18 cellular contexts compared by ENCODE assay signal in the genomic region with DNA sequence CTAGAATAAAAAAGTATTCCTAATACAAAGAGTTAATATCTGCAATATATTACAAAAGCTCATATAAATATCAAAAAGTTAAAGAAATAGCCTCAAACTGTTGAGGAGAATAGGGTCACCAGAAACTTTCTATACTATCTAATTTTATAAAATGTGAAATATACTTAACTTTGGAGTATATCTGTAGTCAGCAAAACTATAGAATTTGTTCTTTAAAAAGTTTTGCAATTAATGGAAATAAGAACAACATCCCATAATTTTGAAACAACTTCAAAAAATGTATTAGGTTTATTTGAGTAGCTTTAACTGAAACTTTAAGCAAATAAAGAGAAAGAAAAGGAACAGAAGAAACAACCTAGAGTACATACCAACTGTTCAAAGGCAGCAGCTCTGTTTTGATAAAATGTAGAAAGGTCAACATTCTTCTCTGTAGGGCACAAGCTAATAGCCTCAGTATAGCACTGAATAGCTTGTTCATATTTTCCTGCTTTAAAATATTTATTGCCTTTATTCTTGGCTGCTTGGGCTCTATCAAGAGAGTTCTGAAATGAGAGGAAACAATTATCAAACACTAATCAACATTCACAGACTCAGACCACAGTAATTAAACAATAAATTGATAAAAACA. TPM values are rescaled to one million over a fixed set of nuclear protein-coding genes. Genes with fewer than 3 reads are reported as not detected.
DNase-seq lines count a peak whose midpoint lies in the region; ATAC-seq, FAIRE-seq and TF ChIP-seq lines count a peak whose summit lies in the region.
"Had no signal": no experiment of that assay in that cellular context is flagged by ENCODE, and none has a peak within 500 bp of the region (broad histone marks: within the 10 kb centered on the region; RNA-seq: fewer than 3 reads in every experiment).

No MANE protein-coding gene starts in this region.

- peaks cover 48% of the 10 kb centered on the region for H3K36me3 ChIP-seq in cardiac muscle cell
- H3K36me3 ChIP-seq in endothelial cell of umbilical vein (ENCODE audit: control insufficient read depth in 2 of 2, extremely low read depth in 1 of 2, insufficient read depth in 2 of 2, low read length in 2 of 2), result peaks cover 0 to 11% of the 10 kb centered on the region in 2 experiments
- peaks cover 6 to 24% (median 16%) of the 10 kb centered on the region in 4 donors for H3K36me3 ChIP-seq in liver (ENCODE audit: control insufficient read depth in 4 of 4, insufficient read depth in 3 of 4, low read depth in 1 of 4, low read length in 3 of 4)

- no peak overlapping the region for H2AFZ ChIP-seq in endothelial cell of umbilical vein (ENCODE audit: low read depth, low read length)

- peaks cover 3% of the 10 kb centered on the region for H4K20me1 ChIP-seq in endothelial cell of umbilical vein (replicated peaks; ENCODE audit: control insufficient read depth, extremely low read depth, insufficient read depth, low read length)

- intact Hi-C loops in left cardiac atrium (cut with DNase I) (no loop called here), endothelial cell of umbilical vein (cut with micrococcal nuclease) (no loop called here)

- H3K27ac ChIP-seq in cardiac muscle cell (peak overlapping the region; percentile 71), endothelial cell of umbilical vein (ENCODE audit: insufficient read depth, low read depth, low read length) (peak overlapping the region; percentile 52), liver (ENCODE audit: low read depth in 1 of 2, low read length in 2 of 2) (no peak overlapping the region)
- H3K27ac ChIP-seq: Peyer's patch, psoas muscle had no signal

- FAIRE-seq in endothelial cell of umbilical vein (lab: Jason Lieb, UNC), result peak; percentile 33
- FAIRE-seq in GM19239 (lab: Jason Lieb, UNC), result no peak
- FAIRE-seq: urothelium cell line had no signal

- peaks cover 18% of the 10 kb centered on the region for H3K36me3 Mint-ChIP-seq in endothelial cell (ENCODE audit: low read depth, unreplicated experiment)

- POLR2A ChIA-PET in endothelial cell of umbilical vein (lab: Charles Lee), result interaction anchor here (1.3 kb wide), 1 partner anchor 14 kb away, joined by 9 read pairs; a partner anchor contains a TSS

- TF ChIP-seq POLR2A in endothelial cell of umbilical vein (IDR thresholded peaks at IDR 0.05; ENCODE audit: low read depth, low read length), result no peak

- H3K27ac Mint-ChIP-seq in endothelial cell (ENCODE audit: unreplicated experiment), result no peak overlapping the region

- no peaks in the 10 kb centered on the region for H3K9me1 ChIP-seq in endothelial cell of umbilical vein (replicated peaks; ENCODE audit: control insufficient read depth, extremely low read depth, insufficient read depth, low read length)

- H3K27me3 Mint-ChIP-seq in endothelial cell (ENCODE audit: unreplicated experiment), result peaks cover 1% of the 10 kb centered on the region
- H3K27me3 Mint-ChIP-seq: brain; CD4-positive, alpha-beta memory T cell; stimulated activated naive CD8-positive, alpha-beta T cell treated with anti-CD3 and anti-CD28 coated beads, Interleukin-15, amount 100 ng/mL, for 72 hours had no signal

- ATAC-seq in left cardiac atrium, result no peak
- ATAC-seq: psoas muscle; stimulated activated naive CD8-positive, alpha-beta T cell treated with anti-CD3 and anti-CD28 coated beads, Interleukin-15, amount 100 ng/mL, for 72 hours had no signal

- no peak overlapping the region for H3K9ac ChIP-seq in endothelial cell of umbilical vein (replicated peaks; ENCODE audit: extremely low read depth, insufficient read depth, low read length)
- H3K9ac ChIP-seq in liver (ENCODE audit: low read depth in 1 of 2, low read length in 2 of 2), result no peak overlapping the region

- H3K79me2 ChIP-seq in endothelial cell of umbilical vein (ENCODE audit: control insufficient read depth, insufficient read depth, low read length), result peaks cover 49% of the 10 kb centered on the region

- no peak overlapping the region for H3K4me2 ChIP-seq in endothelial cell of umbilical vein (ENCODE audit: insufficient read depth, low read length)

- H3K27me3 ChIP-seq in cardiac muscle cell (no peaks in the 10 kb centered on the region), endothelial cell of umbilical vein (ENCODE audit: control insufficient read depth in 2 of 2, insufficient read depth in 2 of 2, low read length in 2 of 2) (no peaks in the 10 kb centered on the region), liver (ENCODE audit: control insufficient read depth in 4 of 4, insufficient read depth in 4 of 4, low read length in 3 of 4) (no peaks in the 10 kb centered on the region)
- H3K27me3 ChIP-seq: Peyer's patch had no signal

- no TSS peak for BruUV-seq in endothelial cell of umbilical vein (replicated peaks; lab: Mats Ljungman, UMichigan)

- H3K4me3 Mint-ChIP-seq in endothelial cell (ENCODE audit: unreplicated experiment), result no peak overlapping the region
- H3K4me3 Mint-ChIP-seq: brain; CD4-positive, alpha-beta memory T cell; stimulated activated naive CD8-positive, alpha-beta T cell treated with anti-CD3 and anti-CD28 coated beads, Interleukin-15, amount 100 ng/mL, for 72 hours had no signal

- TF ChIP-seq CTCF in cardiac muscle cell (IDR thresholded peaks at IDR 0.05; ENCODE audit: low read depth, low read length) (no peak), endothelial cell of umbilical vein (IDR thresholded peaks at IDR 0.05; ENCODE audit: extremely low read depth in 1 of 2, insufficient read depth in 1 of 2, low read depth in 1 of 2, low read length in 2 of 2) (no peak), liver (IDR thresholded peaks at IDR 0.05; ENCODE audit: low read depth, low read length, missing input control) (no peak), endothelial cell (IDR thresholded peaks at IDR 0.05; ENCODE audit: unreplicated experiment) (no peak)

- no peaks in the 10 kb centered on the region for H3K9me3 Mint-ChIP-seq in endothelial cell (ENCODE audit: unreplicated experiment)
- H3K9me3 Mint-ChIP-seq: stimulated activated naive CD8-positive, alpha-beta T cell treated with anti-CD3 and anti-CD28 coated beads, Interleukin-15, amount 100 ng/mL, for 72 hours had no signal

- no peaks in the 10 kb centered on the region for H3K9me3 ChIP-seq in cardiac muscle cell (ENCODE audit: low read depth)
- H3K9me3 ChIP-seq in endothelial cell of umbilical vein (replicated peaks; ENCODE audit: control insufficient read depth, insufficient read depth, low read length), result no peaks in the 10 kb centered on the region
- no peaks in the 10 kb centered on the region for H3K9me3 ChIP-seq in liver (ENCODE audit: control insufficient read depth in 4 of 4, low read length in 3 of 4)
- H3K9me3 ChIP-seq: Peyer's patch had no signal

- no peak for TF ChIP-seq RAD21 in liver (IDR thresholded peaks at IDR 0.05)

- DNase-seq in cardiac muscle cell (ENCODE audit: low read depth in 1 of 2, low spot score in 1 of 2), result no peak
- DNase-seq in left cardiac atrium, result no peak
- peak; percentile 36 for DNase-seq in endothelial cell of umbilical vein (ENCODE audit: low read depth, low spot score)
- no peak for DNase-seq in activated CD4-positive, alpha-beta T cell treated with anti-CD3 and anti-CD28 coated beads for 48 hours
- no peak for DNase-seq in GM19239 (ENCODE audit: insufficient read length, low spot score)
- DNase-seq in endothelial cell (ENCODE audit: low spot score), result no peak
- DNase-seq in stimulated activated naive CD4-positive, alpha-beta T cell (lab: John Stamatoyannopoulos, UW), result no peak
- DNase-seq: activated gamma-delta T cell; CD4-positive, alpha-beta memory T cell; Karpas-422; NCI-H1105 treated with DMSO at 0.1 percent for 48 hours; NCI-H82; Peyer's patch; psoas muscle; stimulated activated naive CD8-positive, alpha-beta T cell treated with anti-CD3 and anti-CD28 coated beads, Interleukin-15, amount 100 ng/mL, for 72 hours had no signal

- H3K4me1 ChIP-seq in cardiac muscle cell (ENCODE audit: low read depth) (peaks cover 7% of the 10 kb centered on the region), endothelial cell of umbilical vein (ENCODE audit: control insufficient read depth, extremely low read depth, insufficient read depth, low read length) (peaks cover 21% of the 10 kb centered on the region), liver (ENCODE audit: control insufficient read depth in 4 of 4, insufficient read depth in 4 of 4, low read length in 3 of 4) (peaks cover 5 to 22% (median 11%) of the 10 kb centered on the region in 4 donors)

- CTCF ChIA-PET in endothelial cell of umbilical vein (lab: Charles Lee), result interaction anchor here (0.7 to 2.4 kb wide), 5 partner anchors 9 to 203 kb away, joined by 4 to 7 read pairs (median 5); a partner anchor contains a TSS

- H3K4me3 ChIP-seq in cardiac muscle cell, result no peak overlapping the region
- no peak overlapping the region for H3K4me3 ChIP-seq in endothelial cell of umbilical vein (replicated peaks in 1 of 3; ENCODE audit: insufficient read depth in 1 of 3, low read depth in 1 of 3, low read length in 3 of 3)
- H3K4me3 ChIP-seq in liver (ENCODE audit: low read depth in 1 of 3, low read length in 3 of 3), result no peak overlapping the region
- H3K4me3 ChIP-seq: Peyer's patch, psoas muscle had no signal

- dilution Hi-C loops in endothelial cell of umbilical vein (cut with MboI; ENCODE audit: extremely low pct_ligation_motif_present, low sequenced_read_pairs), result no loop called here

- no peaks in the 10 kb centered on the region for H3K4me1 Mint-ChIP-seq in endothelial cell (ENCODE audit: unreplicated experiment)

RNA-seq across cellular contexts. Expression of a gene that starts 14.3 kb away (rescaled TPM):
- total RNA-seq in cardiac muscle cell (43.5 and 46.5 TPM in 2 replicates), left cardiac atrium (10 to 100 TPM; 50.0 to 53.4 TPM), endothelial cell of umbilical vein (28.3 and 32.3 TPM in 2 replicates), liver (10 to 100 TPM; 39.5 to 55.8 TPM), endothelial cell (ENCODE audit: unreplicated experiment) (29.1 TPM)
- polyA plus RNA-seq in cardiac muscle cell (34.3 and 45.1 TPM in 2 replicates), endothelial cell of umbilical vein (6.2 and 7.6 TPM in 2 replicates), liver (10 to 100 TPM; 16.7 to 25.7 TPM)
- 13.6 TPM in 2 replicates for polyA plus RNA-seq in endothelial cell of umbilical vein (2011; cell fraction: cytosol; rRNA removed)
- 10.2 and 11.3 TPM in 2 replicates for polyA plus RNA-seq in endothelial cell of umbilical vein (2011; cell fraction: nucleus; rRNA removed)
- polyA plus RNA-seq in endothelial cell of umbilical vein (2012), result 19.6 and 29.2 TPM in 2 replicates
- 12.7 and 13.0 TPM in 2 replicates for polyA minus RNA-seq in endothelial cell of umbilical vein
- 35.3 TPM for polyA minus RNA-seq in endothelial cell of umbilical vein (2011; cell fraction: cytosol; rRNA and poly(A)+ RNA removed)
- polyA minus RNA-seq in endothelial cell of umbilical vein (2011; cell fraction: nucleus; rRNA and poly(A)+ RNA removed), result 11.7 and 13.1 TPM in 2 replicates

RNA-seq across cellular contexts. Expression of a gene that starts 14.8 kb away (rescaled TPM):
- total RNA-seq in cardiac muscle cell (22.7 and 23.1 TPM in 2 replicates), left cardiac atrium (1 to 10 TPM; 2.8 to 3.1 TPM), endothelial cell of umbilical vein (0.80 and 0.81 TPM in 2 replicates), liver (1 to 10 TPM; 1.9 to 4.7 TPM), endothelial cell (ENCODE audit: unreplicated experiment) (0.67 TPM)
- polyA plus RNA-seq in cardiac muscle cell (18.3 and 20.8 TPM in 2 replicates), endothelial cell of umbilical vein (0.40 and 0.80 TPM in 2 replicates), liver (1 to 10 TPM; 1.1 to 1.2 TPM)
- polyA plus RNA-seq in endothelial cell of umbilical vein (2011; cell fraction: cytosol; rRNA removed), result 0.65 and 0.92 TPM in 2 replicates
- 0.95 and 1.1 TPM in 2 replicates for polyA plus RNA-seq in endothelial cell of umbilical vein (2011; cell fraction: nucleus; rRNA removed)
- 0.15 and 0.19 TPM in 2 replicates for polyA plus RNA-seq in endothelial cell of umbilical vein (2012)
- polyA minus RNA-seq in endothelial cell of umbilical vein, result 0.70 and 1.1 TPM in 2 replicates
- polyA minus RNA-seq in endothelial cell of umbilical vein (2011; cell fraction: cytosol; rRNA and poly(A)+ RNA removed), result 2.3 TPM
- 2.1 and 3.0 TPM in 2 replicates for polyA minus RNA-seq in endothelial cell of umbilical vein (2011; cell fraction: nucleus; rRNA and poly(A)+ RNA removed)

RNA-seq across cellular contexts. Expression of a gene that starts 52.0 kb away (rescaled TPM):
- total RNA-seq in cardiac muscle cell (35.4 and 38.6 TPM in 2 replicates), left cardiac atrium (10 to 100 TPM; 33.7 to 37.9 TPM), endothelial cell of umbilical vein (20.5 and 29.1 TPM in 2 replicates), liver (10 to 100 TPM; 32.4 to 49.2 TPM), endothelial cell (ENCODE audit: unreplicated experiment) (22.3 TPM)
- polyA plus RNA-seq in cardiac muscle cell (67.4 and 97.9 TPM in 2 replicates), endothelial cell of umbilical vein (14.4 and 19.4 TPM in 2 replicates), liver (100 to 1,000 TPM in 1 of 2 donors, 10 to 100 TPM in 1; 61.4 to 243 TPM)
- polyA plus RNA-seq in endothelial cell of umbilical vein (2011; cell fraction: cytosol; rRNA removed), result 14.5 and 16.7 TPM in 2 replicates
- 66.8 and 74.6 TPM in 2 replicates for polyA plus RNA-seq in endothelial cell of umbilical vein (2011; cell fraction: nucleus; rRNA removed)
- polyA plus RNA-seq in endothelial cell of umbilical vein (2012), result 23.8 and 37.7 TPM in 2 replicates
- 6.7 and 10.0 TPM in 2 replicates for polyA minus RNA-seq in endothelial cell of umbilical vein
- polyA minus RNA-seq in endothelial cell of umbilical vein (2011; cell fraction: cytosol; rRNA and poly(A)+ RNA removed), result 19.5 TPM
- 13.1 and 18.8 TPM in 2 replicates for polyA minus RNA-seq in endothelial cell of umbilical vein (2011; cell fraction: nucleus; rRNA and poly(A)+ RNA removed)

Comparison
In these comparisons a context has a peak if more than half of its experiments do, and no peak if none do; other contexts are left out.
1. H3K27ac ChIP-seq: peak in cardiac muscle cell (single experiment) and endothelial cell of umbilical vein (single experiment); none in liver (0 of 2).